20 cellular contexts compared by ENCODE assay signal in genomic region chr2:184113691-184114403, GRCh38.
A peak's percentile ranks its signal among the peaks of the same experiment; 100 is the strongest.
DNase-seq lines count a peak whose midpoint lies in the region; ATAC-seq and TF ChIP-seq lines count a peak whose summit lies in the region.
"Had no signal": no experiment of that assay in that cellular context is flagged by ENCODE, and none has a peak within 500 bp of the region (broad histone marks: within the 10 kb centered on the region; RNA-seq: fewer than 3 reads in every experiment).

No MANE protein-coding gene starts in this region.

- H3K9me3 Mint-ChIP-seq in chondrocyte (ENCODE audit: low read depth), result no peaks in the 10 kb centered on the region

- no peak for TF ChIP-seq CTCF in chondrocyte (IDR thresholded peaks at IDR 0.05)
- no peak for TF ChIP-seq CTCF in lower leg skin (IDR thresholded peaks at IDR 0.05)

- no peak overlapping the region for H3K4me3 ChIP-seq in lower leg skin (ENCODE audit: low read depth, poor library complexity, severe bottlenecking)

- no peak overlapping the region for H3K27ac Mint-ChIP-seq in chondrocyte (ENCODE audit: unreplicated experiment)
- H3K27ac Mint-ChIP-seq: memory B cell; natural killer cell treated with Interleukin-12 subunit alpha and Interleukin-12 subunit beta and Interleukin-15 and Interleukin-18, amount 100 ng/mL, for 72 hours had no signal

- peaks cover 6% of the 10 kb centered on the region for H3K27me3 Mint-ChIP-seq in chondrocyte (ENCODE audit: low read depth)
- H3K27me3 Mint-ChIP-seq: memory B cell; natural killer cell treated with Interleukin-12 subunit alpha and Interleukin-12 subunit beta and Interleukin-15 and Interleukin-18, amount 100 ng/mL, for 72 hours had no signal

- WGBS in lower leg skin, 2 donors, result 67 to 72% methylated on average over 2 of the region's 2 CpGs

- peak; percentile 66 for ATAC-seq in HG03095 (IDR thresholded peaks at IDR 0.05; ENCODE audit: unreplicated experiment)
- ATAC-seq: natural killer cell treated with Interleukin-12 subunit alpha and Interleukin-12 subunit beta and Interleukin-15 and Interleukin-18, amount 100 ng/mL, for 72 hours had no signal

- DNase-seq in DMS53 (lab: John Stamatoyannopoulos, UW), result peak; percentile 20
- DNase-seq in DMS53 treated with DMSO at 0.1 percent for 48 hours (lab: John Stamatoyannopoulos, UW; ENCODE audit: unreplicated experiment), result no peak
- DNase-seq in amniotic epithelial cell (ENCODE audit: low read depth), result peak; percentile 55
- DNase-seq in renal cortical epithelial cell (ENCODE audit: low read depth), result peak; percentile 0
- no peak for DNase-seq in NCI-H146 (lab: John Stamatoyannopoulos, UW)
- DNase-seq in chondrocyte (ENCODE audit: low spot score), result no peak
- no peak for DNase-seq in lower leg skin (ENCODE audit: low spot score in 2 of 2)
- DNase-seq: activated CD4-positive, alpha-beta T cell treated with anti-CD3 and anti-CD28 coated beads for 1 hour; activated CD8-positive, alpha-beta memory T cell treated with anti-CD3 and anti-CD28 coated beads, Interleukin-2, amount 50 U/mL, for 4 hours; activated gamma-delta T cell; anterior cingulate cortex; C1 segment of cervical spinal cord; cortex of kidney; erythroblast; NCI-H1694; stimulated activated naive CD4-positive, alpha-beta T cell; T1000 had no signal

- intact Hi-C loops in lower leg skin (cut with DNase I; ENCODE audit: low total_unique reads), result no loop called here

- no peak overlapping the region for H3K4me3 Mint-ChIP-seq in chondrocyte (ENCODE audit: unreplicated experiment)
- H3K4me3 Mint-ChIP-seq: memory B cell; natural killer cell treated with Interleukin-12 subunit alpha and Interleukin-12 subunit beta and Interleukin-15 and Interleukin-18, amount 100 ng/mL, for 72 hours had no signal

- H3K36me3 Mint-ChIP-seq in chondrocyte (ENCODE audit: low read depth), result no peaks in the 10 kb centered on the region
- H3K36me3 Mint-ChIP-seq: memory B cell; natural killer cell treated with Interleukin-12 subunit alpha and Interleukin-12 subunit beta and Interleukin-15 and Interleukin-18, amount 100 ng/mL, for 72 hours had no signal

- TF ChIP-seq POLR2A in lower leg skin (IDR thresholded peaks at IDR 0.05), result no peak

- H3K4me1 Mint-ChIP-seq in chondrocyte (ENCODE audit: low read depth), result no peaks in the 10 kb centered on the region
- H3K4me1 Mint-ChIP-seq: memory B cell had no signal

Comparison
In these comparisons a context has a peak if more than half of its experiments do, and no peak if none do; other contexts are left out.
1. DNase-seq: peak in DMS53 (single experiment), amniotic epithelial cell (single experiment) and renal cortical epithelial cell (single experiment); none in DMS53 treated with DMSO at 0.1 percent for 48 hours (single experiment), NCI-H146 (single experiment), chondrocyte (single experiment) and lower leg skin (0 of 2).